ENCODE assay signal across 11 cellular contexts in genomic region chr10:110560012-110560411, GRCh38.
"Had no signal": no experiment of that assay in that cellular context is flagged by ENCODE, and none has a peak within 500 bp of the region (broad histone marks: within the 10 kb centered on the region; RNA-seq: fewer than 3 reads in every experiment).

No MANE protein-coding gene starts in this region.

- H3K9ac ChIP-seq: GM23248 had no signal

- H3K4me3 ChIP-seq: GM23248, GM23338, HAP-1 had no signal

- H3K27ac ChIP-seq: GM23248 had no signal

- H3K36me3 ChIP-seq: HAP-1 had no signal

- H2AFZ ChIP-seq: GM23248, GM23338 had no signal

- DNase-seq: GM23248, GOT3, H7, H9, HCEC 1CT, HFFc6 had no signal

- FAIRE-seq: H1, H54 had no signal

- ATAC-seq: GM23338, HCT116 had no signal

- H3K4me1 ChIP-seq: HAP-1 had no signal

- H3K4me2 ChIP-seq: GM23338 had no signal

- H3K9me3 ChIP-seq: HAP-1 had no signal
